ENCODE assay signal across 25 cellular contexts in genomic region chr4:123609829-123610228, GRCh38.
DNase-seq lines count a peak whose midpoint lies in the region; ATAC-seq, FAIRE-seq and TF ChIP-seq lines count a peak whose summit lies in the region.
"Had no signal": no experiment of that assay in that cellular context is flagged by ENCODE, and none has a peak within 500 bp of the region (broad histone marks: within the 10 kb centered on the region; RNA-seq: fewer than 3 reads in every experiment).

No MANE protein-coding gene starts in this region.

- peak; percentile 100 for FAIRE-seq in TTC549 (lab: Jason Lieb, UNC)
- FAIRE-seq: A204.1, GM12878, GM12892, GM18507 had no signal

- intact Hi-C loops in prostate gland (cut with DNase I) = no loop called here
- intact Hi-C loops in Right ventricle myocardium superior (cut with DNase I) = no loop called here

- 33% methylated on average over 1 of the region's 1 CpG for WGBS in prostate gland

- no peaks in the 10 kb centered on the region for H3K27me3 ChIP-seq in prostate gland (replicated peaks; ENCODE audit: insufficient read depth)
- H3K27me3 ChIP-seq in effector memory CD4-positive, alpha-beta T cell (replicated peaks; ENCODE audit: control insufficient read depth, insufficient read depth, low read length, poor library complexity, severe bottlenecking) = no peaks in the 10 kb centered on the region

- TF ChIP-seq CTCF in 22Rv1 (IDR thresholded peaks at IDR 0.05) = no peak
- no peak for TF ChIP-seq CTCF in LNCaP clone FGC (IDR thresholded peaks at IDR 0.05; ENCODE audit: control insufficient read depth, extremely low read depth, insufficient read depth)
- no peak for TF ChIP-seq CTCF in prostate gland (IDR thresholded peaks at IDR 0.05)

- TF ChIP-seq POLR2A in prostate gland (IDR thresholded peaks at IDR 0.05) = no peak

- no peaks in the 10 kb centered on the region for H3K9me3 ChIP-seq in prostate gland
- H3K9me3 ChIP-seq in effector memory CD4-positive, alpha-beta T cell (ENCODE audit: control insufficient read depth, low read length) = no peaks in the 10 kb centered on the region

- peak overlapping the region; percentile 61 for H3K27ac ChIP-seq in 22Rv1
- no peak overlapping the region for H3K27ac ChIP-seq in prostate gland
- H3K27ac ChIP-seq in effector memory CD4-positive, alpha-beta T cell (ENCODE audit: insufficient read depth, low read length, poor library complexity, severe bottlenecking) = no peak overlapping the region

- H3K36me3 ChIP-seq in prostate gland = no peaks in the 10 kb centered on the region
- no peaks in the 10 kb centered on the region for H3K36me3 ChIP-seq in effector memory CD4-positive, alpha-beta T cell (ENCODE audit: control insufficient read depth, insufficient read depth, low read length)
- H3K36me3 ChIP-seq: BLaER1 treated with 17β-estradiol and CSF1 and Interleukin-3, amounts not matched to agents 10 nM and 100 nM had no signal

- no peaks in the 10 kb centered on the region for H3K4me1 ChIP-seq in prostate gland (replicated peaks)
- no peaks in the 10 kb centered on the region for H3K4me1 ChIP-seq in effector memory CD4-positive, alpha-beta T cell (ENCODE audit: control insufficient read depth, insufficient read depth, low read length, poor library complexity, severe bottlenecking)

- ATAC-seq in Right ventricle myocardium superior (ENCODE audit: poor library complexity) = no peak
- ATAC-seq: GM12878 had no signal

- DNase-seq in LNCaP clone FGC (ENCODE audit: low read depth) (peak; percentile 99), prostate gland (ENCODE audit: low spot score) (peak; percentile 15), Right ventricle myocardium superior (no peak), nucleus accumbens (lab: John Stamatoyannopoulos, UW) (no peak)
- DNase-seq in effector memory CD4-positive, alpha-beta T cell = no peak
- DNase-seq: 8988T; ACHN; CD4-positive, alpha-beta memory T cell; CD4-positive, CD25-positive, alpha-beta regulatory T cell; CD8-positive, alpha-beta memory T cell; COR-L47; DMS 273 treated with DMSO at 0.1 percent for 48 hours; DMS153; DMS53; DMS79; DND-41; EL; GDM1 had no signal

- H3K4me3 ChIP-seq in LNCaP clone FGC (ENCODE audit: low read depth, low read length) = no peak overlapping the region
- no peak overlapping the region for H3K4me3 ChIP-seq in prostate gland
- no peak overlapping the region for H3K4me3 ChIP-seq in effector memory CD4-positive, alpha-beta T cell (ENCODE audit: insufficient read depth, low read depth, low read length, poor library complexity, severe bottlenecking)
- H3K4me3 ChIP-seq: BLaER1 treated with 17β-estradiol and CSF1 and Interleukin-3, amounts not matched to agents 10 nM and 100 nM; GM12878 had no signal

Comparison
In these comparisons a context has a peak if more than half of its experiments do, and no peak if none do; other contexts are left out.
1. DNase-seq: peak in LNCaP clone FGC (single experiment) and prostate gland (single experiment); none in effector memory CD4-positive, alpha-beta T cell (0 of 3), Right ventricle myocardium superior (single experiment) and nucleus accumbens (0 of 56).